ENCODE assay signal across 31 cellular contexts in the genomic region with DNA sequence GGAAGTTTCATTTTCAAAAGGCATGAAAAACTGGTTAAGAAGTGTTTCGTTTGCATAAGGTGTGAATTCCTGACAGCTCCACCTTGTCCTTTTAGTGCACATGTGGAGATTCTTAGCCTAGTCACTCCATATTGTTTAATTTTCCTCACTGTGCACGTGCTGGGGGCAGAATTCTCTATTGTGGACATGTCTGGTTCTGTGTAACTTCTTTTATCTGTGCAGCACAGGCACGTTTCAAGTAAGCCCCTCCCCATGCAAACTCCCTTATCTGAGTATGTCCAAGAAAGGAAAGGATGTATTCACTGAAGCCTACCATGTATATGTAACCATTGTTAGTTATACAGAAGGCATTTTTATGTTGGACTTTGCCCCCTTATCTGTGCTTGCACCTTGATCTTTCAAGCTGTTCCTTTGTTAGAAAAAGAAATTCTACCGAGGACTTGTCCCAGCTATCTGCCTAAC.
DNase-seq lines count a peak whose midpoint lies in the region; ATAC-seq, FAIRE-seq and TF ChIP-seq lines count a peak whose summit lies in the region.
"Had no signal": no experiment of that assay in that cellular context is flagged by ENCODE, and none has a peak within 500 bp of the region (broad histone marks: within the 10 kb centered on the region; RNA-seq: fewer than 3 reads in every experiment).

No MANE protein-coding gene starts in this region.

- H3K9me3 ChIP-seq in HepG2 (ENCODE audit: low read length): no peaks in the 10 kb centered on the region
- no peaks in the 10 kb centered on the region for H3K9me3 ChIP-seq in right lobe of liver
- no peaks in the 10 kb centered on the region for H3K9me3 ChIP-seq in mucosa of descending colon
- no peaks in the 10 kb centered on the region for H3K9me3 ChIP-seq in CD4-positive, alpha-beta memory T cell (ENCODE audit: control insufficient read depth in 1 of 2, low read length in 2 of 2)
- H3K9me3 ChIP-seq: sigmoid colon, testis had no signal

- no peaks in the 10 kb centered on the region; a peak in 1 of 5 replicates for H3K27me3 ChIP-seq in HepG2 (ENCODE audit: control insufficient read depth in 1 of 2, insufficient read depth in 2 of 2, low read length in 2 of 2)
- H3K27me3 ChIP-seq in right lobe of liver: no peaks in the 10 kb centered on the region
- no peaks in the 10 kb centered on the region for H3K27me3 ChIP-seq in CD4-positive, alpha-beta memory T cell (ENCODE audit: insufficient read depth, low read length)
- H3K27me3 ChIP-seq: sigmoid colon, testis had no signal

- DNase-seq in HepG2 (ENCODE audit: low spot score) (peak; percentile 65), right lobe of liver (no peak), mucosa of descending colon (peak in 1 of 3 donors; percentile 26), posterior vena cava (ENCODE audit: low spot score) (no peak), NCI-H2227 (lab: John Stamatoyannopoulos, UW; ENCODE audit: unreplicated experiment) (no peak)
- DNase-seq in CD4-positive, alpha-beta memory T cell: no peak
- no peak for DNase-seq in activated T-cell treated with anti-CD3 and anti-CD28 coated beads, Interleukin-2, amount 50 U/mL, for 1 hour
- DNase-seq: 8988T; activated CD4-positive, alpha-beta T cell treated with anti-CD3 and anti-CD28 coated beads, Interleukin-2, amount 10 ng/mL, durations not matched to agents 7 days and 5 days; activated T-cell treated with anti-CD3 and anti-CD28 coated beads, Interleukin-2, amount 50 U/mL, for 48 hours; CD8-positive, alpha-beta T cell; GF-D8; NCI-H1048; NCI-H1694 treated with DMSO at 0.1 percent for 48 hours; NCI-H526; nephron progenitor cell; NK-92 treated with Interleukin-12 subunit alpha and Interleukin-12 subunit beta, amount 100 ng/mL, for 24 hours; SHP77; sigmoid colon; stimulated activated CD4-positive, alpha-beta T cell treated with anti-CD3 and anti-CD28 coated beads, Interleukin-15, amount 100 ng/mL, for 24 hours; stimulated activated naive B cell treated with anti-CD40 and anti-IgM and Interleukin-4, amounts not matched to agents 10 μg/mL and 1 μg/mL and 100 μg/mL, for 72 hours; testis had no signal

- H3K4me1 ChIP-seq in HepG2 (ENCODE audit: insufficient read depth, low read length) (peaks cover 9% of the 10 kb centered on the region; the same call in 1 of the 2 replicates), right lobe of liver (no peaks in the 10 kb centered on the region), mucosa of descending colon (ENCODE audit: low read depth) (no peaks in the 10 kb centered on the region)
- H3K4me1 ChIP-seq in CD4-positive, alpha-beta memory T cell (ENCODE audit: insufficient read depth, low read length): no peaks in the 10 kb centered on the region
- H3K4me1 ChIP-seq: parathyroid adenoma, sigmoid colon, testis had no signal

- WGBS in HepG2 (ENCODE audit: low lambda C conversion rate): 2% methylated on average over 4 of the region's 4 CpGs
- WGBS in right lobe of liver (ENCODE audit: insufficient coverage, low coverage, low lambda C conversion rate, missing lambda C conversion rate): 17% methylated on average over 4 of the region's 4 CpGs

- no peaks in the 10 kb centered on the region for H3K4me1 Mint-ChIP-seq in CD4-positive, alpha-beta memory T cell
- H3K4me1 Mint-ChIP-seq: activated CD4-positive, alpha-beta T cell treated with anti-CD3 and anti-CD28 coated beads, Interleukin-2, amount 10 ng/mL, durations not matched to agents 7 days and 5 days; central memory CD8-positive, alpha-beta T cell; nephron progenitor cell; stimulated activated naive B cell treated with anti-CD40 and anti-IgM and Interleukin-4, amounts not matched to agents 10 μg/mL and 1 μg/mL and 100 μg/mL, for 72 hours had no signal

- H3K79me2 ChIP-seq in HepG2 (ENCODE audit: insufficient read depth, low read length): no peaks in the 10 kb centered on the region
- H3K79me2 ChIP-seq: parathyroid adenoma had no signal

- H3K4me2 ChIP-seq in HepG2 (ENCODE audit: low read depth, low read length): peak overlapping the region; percentile 30; the same call in 1 of the 2 replicates

- ATAC-seq in HepG2 (no peak; the same call in 2 of the 3 replicates), right lobe of liver (no peak), mucosa of descending colon (peak; percentile 78)
- ATAC-seq: CD8-positive, alpha-beta T cell; Panc1; stimulated activated naive B cell treated with anti-CD40 and anti-IgM and Interleukin-4, amounts not matched to agents 10 μg/mL and 1 μg/mL and 100 μg/mL, for 72 hours; WTC11 had no signal

- peaks cover 0 to 10% (median 4%) of the 10 kb centered on the region in 8 donors for H3K9me3 Mint-ChIP-seq in CD4-positive, alpha-beta memory T cell
- H3K9me3 Mint-ChIP-seq: activated CD4-positive, alpha-beta T cell treated with anti-CD3 and anti-CD28 coated beads, Interleukin-2, amount 10 ng/mL, durations not matched to agents 7 days and 5 days; dendritic cell treated with granulocyte-macrophage colony-stimulating factor and Interleukin-4, amounts not matched to agents 40 ng/mL and 50 ng/mL, for 4 days; nephron progenitor cell; stimulated activated naive B cell treated with anti-CD40 and anti-IgM and Interleukin-4, amounts not matched to agents 10 μg/mL and 1 μg/mL and 100 μg/mL, for 72 hours; T-helper 2 cell treated with Interferon-gamma antibody and Interleukin-4, amounts not matched to agents 5 μg/mL and 100 μg/mL, for 36 hours had no signal

- no peaks in the 10 kb centered on the region for H4K20me1 ChIP-seq in HepG2 (ENCODE audit: insufficient read depth, low read length)

- H3K9ac ChIP-seq in HepG2 (ENCODE audit: insufficient read depth, low read depth, low read length): no peak overlapping the region
- H3K9ac ChIP-seq: parathyroid adenoma had no signal

- H3K27me3 Mint-ChIP-seq in CD4-positive, alpha-beta memory T cell: no peaks in the 10 kb centered on the region
- H3K27me3 Mint-ChIP-seq: activated CD4-positive, alpha-beta T cell treated with anti-CD3 and anti-CD28 coated beads, Interleukin-2, amount 10 ng/mL, durations not matched to agents 7 days and 5 days; central memory CD8-positive, alpha-beta T cell; dendritic cell treated with granulocyte-macrophage colony-stimulating factor and Interleukin-4, amounts not matched to agents 40 ng/mL and 50 ng/mL, for 4 days; stimulated activated naive B cell treated with anti-CD40 and anti-IgM and Interleukin-4, amounts not matched to agents 10 μg/mL and 1 μg/mL and 100 μg/mL, for 72 hours had no signal

- no peak overlapping the region for H3K4me3 Mint-ChIP-seq in CD4-positive, alpha-beta memory T cell
- H3K4me3 Mint-ChIP-seq: activated CD4-positive, alpha-beta T cell treated with anti-CD3 and anti-CD28 coated beads, Interleukin-2, amount 10 ng/mL, durations not matched to agents 7 days and 5 days; CD8-positive, alpha-beta T cell; central memory CD8-positive, alpha-beta T cell; dendritic cell treated with granulocyte-macrophage colony-stimulating factor and Interleukin-4, amounts not matched to agents 40 ng/mL and 50 ng/mL, for 4 days; nephron progenitor cell; stimulated activated naive B cell treated with anti-CD40 and anti-IgM and Interleukin-4, amounts not matched to agents 10 μg/mL and 1 μg/mL and 100 μg/mL, for 72 hours; T-helper 2 cell treated with Interferon-gamma antibody and Interleukin-4, amounts not matched to agents 5 μg/mL and 100 μg/mL, for 36 hours; WTC11 had no signal

- POLR2A ChIA-PET in HepG2 (lab: Yijun Ruan, JAX): no interaction called here
- POLR2A ChIA-PET in CD4-positive, alpha-beta memory T cell (lab: Charles Lee; ENCODE audit: partially characterized antibody): no interaction called here

- no peak for TF ChIP-seq POLR2A in HepG2 (IDR thresholded peaks at IDR 0.05; ENCODE audit: insufficient read depth in 1 of 2, low read depth in 2 of 2, low read length in 2 of 2)
- no peak for TF ChIP-seq POLR2A in right lobe of liver (IDR thresholded peaks at IDR 0.05)

- in situ Hi-C loops in HepG2 (cut with HindIII; ENCODE audit: extremely low pct_ligation_motif_present, low pct_unique_long_range_greater_than_20kb): no loop called here

- no peak overlapping the region for H3K27ac ChIP-seq in HepG2 (ENCODE audit: extremely low read length, insufficient read depth, low read length)
- H3K27ac ChIP-seq in right lobe of liver: no peak overlapping the region
- peak overlapping the region; percentile 64 for H3K27ac ChIP-seq in VCaP
- no peak overlapping the region for H3K27ac ChIP-seq in CD4-positive, alpha-beta memory T cell (ENCODE audit: low read depth, low read length)
- H3K27ac ChIP-seq: parathyroid adenoma, sigmoid colon, testis had no signal

- BruUV-seq in HepG2 (replicated peaks; lab: Mats Ljungman, UMichigan): no TSS peak

- CTCF ChIA-PET in HepG2 (lab: Yijun Ruan, JAX; ENCODE audit: low intra/inter-chr PET ratio, low total read pairs): no interaction called here
- CTCF ChIA-PET in CD4-positive, alpha-beta memory T cell (lab: Charles Lee; ENCODE audit: partially characterized antibody): no interaction called here

- H3K27ac Mint-ChIP-seq in CD4-positive, alpha-beta memory T cell: no peak overlapping the region
- H3K27ac Mint-ChIP-seq: activated CD4-positive, alpha-beta T cell treated with anti-CD3 and anti-CD28 coated beads, Interleukin-2, amount 10 ng/mL, durations not matched to agents 7 days and 5 days; CD8-positive, alpha-beta T cell; dendritic cell treated with granulocyte-macrophage colony-stimulating factor and Interleukin-4, amounts not matched to agents 40 ng/mL and 50 ng/mL, for 4 days; nephron progenitor cell; stimulated activated naive B cell treated with anti-CD40 and anti-IgM and Interleukin-4, amounts not matched to agents 10 μg/mL and 1 μg/mL and 100 μg/mL, for 72 hours; T-helper 2 cell treated with Interferon-gamma antibody and Interleukin-4, amounts not matched to agents 5 μg/mL and 100 μg/mL, for 36 hours; WTC11 had no signal

- H3K4me3 ChIP-seq in HepG2 (replicated peaks in 1 of 3; ENCODE audit: insufficient read depth in 1 of 3, low read depth in 2 of 3, low read length in 3 of 3): no peak overlapping the region
- H3K4me3 ChIP-seq in right lobe of liver: no peak overlapping the region
- H3K4me3 ChIP-seq in mucosa of descending colon: no peak overlapping the region
- no peak overlapping the region for H3K4me3 ChIP-seq in CD4-positive, alpha-beta memory T cell (ENCODE audit: low read length in 2 of 2)
- H3K4me3 ChIP-seq: sigmoid colon, testis had no signal

- H3K36me3 Mint-ChIP-seq in CD4-positive, alpha-beta memory T cell: no peaks in the 10 kb centered on the region
- H3K36me3 Mint-ChIP-seq: CD8-positive, alpha-beta T cell; stimulated activated naive B cell treated with anti-CD40 and anti-IgM and Interleukin-4, amounts not matched to agents 10 μg/mL and 1 μg/mL and 100 μg/mL, for 72 hours; WTC11 had no signal

- H3K36me3 ChIP-seq in HepG2 (replicated peaks in 1 of 2; ENCODE audit: control insufficient read depth in 1 of 2, insufficient read depth in 2 of 2, low read length in 2 of 2) (no peaks in the 10 kb centered on the region), right lobe of liver (no peaks in the 10 kb centered on the region), mucosa of descending colon (ENCODE audit: low read depth) (no peaks in the 10 kb centered on the region)
- H3K36me3 ChIP-seq in CD4-positive, alpha-beta memory T cell (ENCODE audit: insufficient read depth, low read length): no peaks in the 10 kb centered on the region
- H3K36me3 ChIP-seq: sigmoid colon had no signal

- FAIRE-seq in HepG2 (lab: Jason Lieb, UNC): peak; percentile 8
- FAIRE-seq: keratinocyte, urothelium cell line had no signal

- TF ChIP-seq RAD21 in HepG2 (CRISPR knock-in tag; IDR thresholded peaks at IDR 0.05): no peak

- TF ChIP-seq CTCF in HepG2 (CRISPR knock-in tag; IDR thresholded peaks at IDR 0.05) (no peak), right lobe of liver (IDR thresholded peaks at IDR 0.05) (no peak), VCaP (conservative IDR thresholded peaks at IDR 0.05) (no peak), mucosa of descending colon (IDR thresholded peaks at IDR 0.05) (no peak)

- intact Hi-C loops in HepG2 (cut with micrococcal nuclease; ENCODE audit: unreplicated experiment): no loop called here
- intact Hi-C loops in right lobe of liver (cut with DNase I): no loop called here
- intact Hi-C loops in mucosa of descending colon (cut with DNase I, micrococcal nuclease): no loop called here
- intact Hi-C loops in CD4-positive, alpha-beta memory T cell (cut with micrococcal nuclease): no loop called here
- intact Hi-C loops in posterior vena cava (cut with DNase I): no loop called here

- no peak overlapping the region for H2AFZ ChIP-seq in HepG2 (ENCODE audit: low read length)
- H2AFZ ChIP-seq: parathyroid adenoma had no signal

- TF ChIP-seq EP300 in HepG2 (IDR thresholded peaks at IDR 0.05; ENCODE audit: low read depth in 2 of 2, low read length in 2 of 2) (no peak), HepG2 (CRISPR knock-in tag; IDR thresholded peaks at IDR 0.05; ENCODE audit: borderline replicate concordance) (no peak)
